19 cellular contexts compared by ENCODE assay signal in the genomic region with DNA sequence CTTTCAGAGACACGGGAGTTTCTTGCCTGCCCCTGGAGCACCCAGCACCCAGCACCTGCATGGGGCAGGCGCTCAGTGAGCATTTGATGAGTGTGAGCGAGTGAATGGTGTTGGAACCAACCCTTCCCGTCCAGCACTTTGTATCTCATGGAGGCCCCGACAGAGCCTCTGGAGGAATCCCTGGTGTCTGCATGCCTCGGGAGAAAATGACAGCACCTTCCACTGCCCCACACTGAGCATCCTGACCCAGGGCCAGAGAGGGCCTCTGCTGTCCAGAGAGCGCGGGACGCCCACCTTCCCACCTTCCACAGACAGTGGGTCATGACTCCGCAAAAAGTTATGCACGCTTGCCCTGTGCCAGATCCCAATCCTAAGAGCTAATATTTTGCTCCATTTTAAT.
"Had no signal": no experiment of that assay in that cellular context is flagged by ENCODE, and none has a peak within 500 bp of the region (broad histone marks: within the 10 kb centered on the region; RNA-seq: fewer than 3 reads in every experiment).

No MANE protein-coding gene starts in this region.

- H2AFZ ChIP-seq: hepatocyte had no signal

- H3K27ac ChIP-seq: coronary artery, dorsolateral prefrontal cortex, esophagus muscularis mucosa, foreskin keratinocyte, gastroesophageal sphincter, heart left ventricle, hepatocyte, left lung, lower lobe of right lung had no signal

- H3K36me3 ChIP-seq: esophagus muscularis mucosa, gastroesophageal sphincter, heart left ventricle, left lung, lower lobe of right lung had no signal

- ATAC-seq: foreskin keratinocyte; gastroesophageal sphincter; heart left ventricle; left cardiac atrium; left lung; left ventricle myocardium superior; lower lobe of right lung; naive thymus-derived CD4-positive, alpha-beta T cell had no signal

- H3K4me1 ChIP-seq: esophagus muscularis mucosa, gastroesophageal sphincter, heart left ventricle, left lung, lower lobe of right lung had no signal

- H3K4me3 Mint-ChIP-seq: immature natural killer cell; naive thymus-derived CD4-positive, alpha-beta T cell had no signal

- H3K27me3 ChIP-seq: foreskin keratinocyte, hepatocyte had no signal

- H3K4me3 ChIP-seq: coronary artery, dorsolateral prefrontal cortex, esophagus muscularis mucosa, gastroesophageal sphincter, heart left ventricle, hepatocyte, left lung, lower lobe of right lung had no signal

- H3K27ac Mint-ChIP-seq: immature natural killer cell; naive thymus-derived CD4-positive, alpha-beta T cell had no signal

- H3K9me3 ChIP-seq: esophagus muscularis mucosa, gastroesophageal sphincter, left lung, lower lobe of right lung had no signal

- DNase-seq: dermis blood vessel endothelial cell; effector CD4-positive, alpha-beta T cell; effector memory CD4-positive, alpha-beta T cell; foreskin keratinocyte; heart left ventricle; hypothalamus; immature natural killer cell; left cardiac atrium; left lung; left ventricle myocardium superior; lower lobe of right lung; mesenchymal stem cell; midbrain; naive thymus-derived CD4-positive, alpha-beta T cell had no signal

- H3K9me3 Mint-ChIP-seq: immature natural killer cell had no signal

- H3K4me2 ChIP-seq: hepatocyte had no signal

- H3K36me3 Mint-ChIP-seq: naive thymus-derived CD4-positive, alpha-beta T cell had no signal
